In genomic region chr12:12126551-12126950, GRCh38 we compare ENCODE assay signal across 24 cellular contexts. TPM values are rescaled to one million over a fixed set of nuclear protein-coding genes. Genes with fewer than 3 reads are reported as not detected.
"Had no signal": no experiment of that assay in that cellular context is flagged by ENCODE, and none has a peak within 500 bp of the region (broad histone marks: within the 10 kb centered on the region; RNA-seq: fewer than 3 reads in every experiment).

No MANE protein-coding gene starts in this region.

- H3K9me3 ChIP-seq: colonic mucosa, left ventricle myocardium inferior, tibial artery had no signal

- ATAC-seq: effector memory CD8-positive, alpha-beta T cell; naive thymus-derived CD8-positive, alpha-beta T cell; sciatic nerve; stimulated activated naive CD8-positive, alpha-beta T cell treated with anti-CD3 and anti-CD28 coated beads, Interleukin-15, amount 100 ng/mL, for 72 hours had no signal

- H3K27me3 ChIP-seq: colonic mucosa, dorsolateral prefrontal cortex, neural progenitor cell, tibial artery had no signal

- DNase-seq: activated CD4-positive, alpha-beta memory T cell treated with anti-CD3 and anti-CD28 coated beads, Interleukin-2, amount 10 ng/mL, durations not matched to agents 7 days and 5 days; activated CD4-positive, alpha-beta T cell treated with anti-CD3 and anti-CD28 coated beads for 48 hours; activated effector memory CD4-positive, alpha-beta T cell treated with anti-CD3 and anti-CD28 coated beads, Interleukin-2, amount 50 U/mL, for 16 hours; activated naive CD4-positive, alpha-beta T cell treated with anti-CD3 and anti-CD28 coated beads, Interleukin-2, amount 10 ng/mL, durations not matched to agents 7 days and 5 days; activated T-cell treated with anti-CD3 and anti-CD28 coated beads for 4 hours; amygdala; colonic mucosa; dorsolateral prefrontal cortex; effector memory CD8-positive, alpha-beta T cell; foreskin melanocyte; left ventricle myocardium inferior; naive thymus-derived CD8-positive, alpha-beta T cell; posterior cingulate gyrus; small intestine; stimulated activated CD4-positive, alpha-beta T cell treated with anti-CD3 and anti-CD28 coated beads, Interleukin-2, amount 100 ng/mL, for 24 hours; stimulated activated naive CD8-positive, alpha-beta T cell treated with anti-CD3 and anti-CD28 coated beads, Interleukin-15, amount 100 ng/mL, for 72 hours; tibial artery had no signal

- H3K36me3 ChIP-seq: colonic mucosa had no signal

- H3K4me1 ChIP-seq: colonic mucosa, neural progenitor cell, tibial artery had no signal

- H3K4me2 ChIP-seq: neural progenitor cell had no signal

- H2AFZ ChIP-seq: neural progenitor cell had no signal

- H3K9ac ChIP-seq: neural progenitor cell had no signal

- FAIRE-seq: endothelial cell of umbilical vein, small intestine had no signal

- H3K4me3 ChIP-seq: colonic mucosa, dorsolateral prefrontal cortex, left ventricle myocardium inferior, neural progenitor cell, tibial artery had no signal

- H3K27ac ChIP-seq: colonic mucosa, left ventricle myocardium inferior, neural progenitor cell, tibial artery had no signal

RNA-seq across cellular contexts. Expression of gene BCL2L14, which starts 55.8 kb away (rescaled TPM):
- total RNA-seq: endothelial cell of umbilical vein; fibroblast of lung; kidney epithelial cell; left ventricle myocardium inferior; lung microvascular endothelial cell; mesothelial cell of epicardium; naive thymus-derived CD8-positive, alpha-beta T cell; sciatic nerve had no signal
- polyA plus RNA-seq: endothelial cell of umbilical vein, fibroblast of lung had no signal
